In genomic region chr3:122913539-122914100, GRCh38 we compare ENCODE assay signal across 22 cellular contexts.
A peak's percentile ranks its signal among the peaks of the same experiment; 100 is the strongest.
DNase-seq lines count a peak whose midpoint lies in the region; ATAC-seq and TF ChIP-seq lines count a peak whose summit lies in the region.
"Had no signal": no experiment of that assay in that cellular context is flagged by ENCODE, and none has a peak within 500 bp of the region (broad histone marks: within the 10 kb centered on the region; RNA-seq: fewer than 3 reads in every experiment).

No MANE protein-coding gene starts in this region.

- no peak for ATAC-seq in GM19328 (IDR thresholded peaks at IDR 0.05; ENCODE audit: unreplicated experiment)
- no peak for ATAC-seq in T-cell (replicated peaks in 1 of 4)
- ATAC-seq: GM12878, HCT116 had no signal

- peak overlapping the region; percentile 61 for H2AFZ ChIP-seq in mammary epithelial cell (ENCODE audit: low read depth, low read length)

- H3K9me3 ChIP-seq in mammary epithelial cell (replicated peaks; ENCODE audit: insufficient read depth, low read length) (no peaks in the 10 kb centered on the region), breast epithelium (no peaks in the 10 kb centered on the region), HUES6 (ENCODE audit: control insufficient read depth, insufficient read depth, low read depth, low read length) (no peaks in the 10 kb centered on the region), endodermal cell (ENCODE audit: control insufficient read depth, low read length) (no peaks in the 10 kb centered on the region), suprapubic skin (no peaks in the 10 kb centered on the region)
- H3K9me3 ChIP-seq: A549 had no signal

- no TSS peak for BruUV-seq in mammary epithelial cell (replicated peaks; lab: Mats Ljungman, UMichigan)

- no peak overlapping the region for H3K27ac Mint-ChIP-seq in endodermal cell
- no peak overlapping the region for H3K27ac Mint-ChIP-seq in T-cell
- H3K27ac Mint-ChIP-seq: CD4-positive, alpha-beta T cell had no signal

- in situ Hi-C loops in mammary epithelial cell (cut with MboI; ENCODE audit: low sequenced_read_pairs in 2 of 2) = no loop called here

- WGBS in mammary epithelial cell (ENCODE audit: low coverage, missing lambda C conversion rate) = 94% methylated on average over 14 of the region's 33 CpGs
- WGBS in endodermal cell (ENCODE audit: insufficient coverage in 1 of 2, insufficient read length in 1 of 2), 2 experiments = 94 to 98% methylated on average over 20 to 33 of the region's 33 CpGs
- 82% methylated on average over 24 of the region's 33 CpGs for WGBS in suprapubic skin

- no peaks in the 10 kb centered on the region for H3K79me2 ChIP-seq in mammary epithelial cell (ENCODE audit: insufficient read depth, low read length)

- no peaks in the 10 kb centered on the region for H3K9me3 Mint-ChIP-seq in endodermal cell
- no peaks in the 10 kb centered on the region for H3K9me3 Mint-ChIP-seq in T-cell
- H3K9me3 Mint-ChIP-seq: CD4-positive, alpha-beta T cell had no signal

- POLR2A ChIA-PET in T-cell (lab: Charles Lee) = no interaction called here

- DNase-seq in mammary epithelial cell (no peak), breast epithelium (ENCODE audit: low spot score in 2 of 2) (no peak), endodermal cell (peak; percentile 38), suprapubic skin (ENCODE audit: low spot score in 2 of 2) (no peak), UCSD-AML1 (lab: John Stamatoyannopoulos, UW; ENCODE audit: unreplicated experiment) (no peak), T-cell (no peak)
- DNase-seq: CD4-positive, alpha-beta T cell; DND-41; GOT3; Kasumi-1; NCI-H1417; NCI-H1694 treated with DMSO at 0.1 percent for 48 hours; NCI-H2081 treated with DMSO at 0.1 percent for 48 hours; NCI-H2171 treated with DMSO at 0.1 percent for 48 hours; NCI-H524 treated with DMSO at 0.1 percent for 48 hours; NCI-H82 had no signal

- H3K4me3 Mint-ChIP-seq in endodermal cell (no peak overlapping the region), T-cell (peak overlapping the region in 1 of 3 donors; percentile 13)
- H3K4me3 Mint-ChIP-seq: CD4-positive, alpha-beta T cell had no signal

- no peak overlapping the region for H3K4me2 ChIP-seq in mammary epithelial cell (ENCODE audit: insufficient read depth, low read depth, low read length)
- H3K4me2 ChIP-seq: A549, BLaER1 had no signal

- H3K27me3 Mint-ChIP-seq in endodermal cell (ENCODE audit: insufficient read depth) = peaks cover 41% of the 10 kb centered on the region
- peaks cover 16 to 37% of the 10 kb centered on the region in 2 donors for H3K27me3 Mint-ChIP-seq in T-cell

- no peak overlapping the region for H3K4me3 ChIP-seq in mammary epithelial cell (replicated peaks in 1 of 3; ENCODE audit: insufficient read depth in 1 of 3, low read depth in 2 of 3, low read length in 3 of 3)
- H3K4me3 ChIP-seq in breast epithelium = no peak overlapping the region
- H3K4me3 ChIP-seq in HUES6 (ENCODE audit: low read depth, low read length) = peak overlapping the region; percentile 33; the same call in 1 of the 2 replicates
- H3K4me3 ChIP-seq in endodermal cell (ENCODE audit: low read length) = no peak overlapping the region
- H3K4me3 ChIP-seq in suprapubic skin = peak overlapping the region; percentile 16
- H3K4me3 ChIP-seq: A549, BLaER1, GM12878 had no signal

- TF ChIP-seq POLR2A in breast epithelium (IDR thresholded peaks at IDR 0.05) (no peak), suprapubic skin (IDR thresholded peaks at IDR 0.05) (no peak)

- peaks cover 2% of the 10 kb centered on the region for H3K27me3 ChIP-seq in mammary epithelial cell (ENCODE audit: insufficient read depth, low read length)
- H3K27me3 ChIP-seq in breast epithelium = peaks cover 0 to 35% of the 10 kb centered on the region in 2 donors
- H3K27me3 ChIP-seq in HUES6 (ENCODE audit: control insufficient read depth, insufficient read depth, low read length) = peaks cover 16% of the 10 kb centered on the region; the same call in 1 of the 2 replicates
- H3K27me3 ChIP-seq in endodermal cell (ENCODE audit: control insufficient read depth, insufficient read depth, low read length, poor library complexity, severe bottlenecking) = no peaks in the 10 kb centered on the region
- H3K27me3 ChIP-seq in suprapubic skin = peaks cover 47% of the 10 kb centered on the region
- H3K27me3 ChIP-seq: BLaER1 had no signal

- H3K36me3 ChIP-seq in mammary epithelial cell (ENCODE audit: insufficient read depth, low read length) (no peaks in the 10 kb centered on the region), breast epithelium (no peaks in the 10 kb centered on the region), HUES6 (ENCODE audit: control insufficient read depth, insufficient read depth, low read length) (no peaks in the 10 kb centered on the region), endodermal cell (ENCODE audit: control insufficient read depth, insufficient read depth, low read length) (peaks cover 17% of the 10 kb centered on the region), suprapubic skin (no peaks in the 10 kb centered on the region)
- H3K36me3 ChIP-seq: BLaER1 had no signal

- CTCF ChIA-PET in mammary epithelial cell (lab: Charles Lee; ENCODE audit: low non-redundant PET) (no interaction called here), T-cell (lab: Charles Lee) (no interaction called here)

- H3K27ac ChIP-seq in mammary epithelial cell (ENCODE audit: insufficient read depth, low read depth, low read length) = no peak overlapping the region
- no peak overlapping the region for H3K27ac ChIP-seq in breast epithelium
- H3K27ac ChIP-seq in HUES6 (ENCODE audit: low read depth, low read length) = no peak overlapping the region
- H3K27ac ChIP-seq in endodermal cell (ENCODE audit: low read depth, low read length) = no peak overlapping the region
- no peak overlapping the region for H3K27ac ChIP-seq in suprapubic skin
- H3K27ac ChIP-seq: A549, BLaER1 had no signal

- dilution Hi-C loops in mammary epithelial cell (cut with HindIII; ENCODE audit: low sequenced_read_pairs) = no loop called here

- H3K4me1 Mint-ChIP-seq in endodermal cell (no peaks in the 10 kb centered on the region), T-cell (peaks cover 7 to 11% (median 9%) of the 10 kb centered on the region in 3 donors)

- TF ChIP-seq EP300 in suprapubic skin (IDR thresholded peaks at IDR 0.05) = no peak

- H3K36me3 Mint-ChIP-seq in endodermal cell (ENCODE audit: low read depth) (peaks cover 33% of the 10 kb centered on the region), T-cell (no peaks in the 10 kb centered on the region)

- H3K4me1 ChIP-seq in mammary epithelial cell (ENCODE audit: insufficient read depth, low read length) (peaks cover 4% of the 10 kb centered on the region), breast epithelium (no peaks in the 10 kb centered on the region), HUES6 (ENCODE audit: control insufficient read depth, insufficient read depth, low read length) (no peaks in the 10 kb centered on the region), endodermal cell (ENCODE audit: control insufficient read depth, insufficient read depth, low read length) (no peaks in the 10 kb centered on the region), suprapubic skin (peaks cover 3% of the 10 kb centered on the region)
- H3K4me1 ChIP-seq: A549 had no signal

- no peak overlapping the region for H3K9ac ChIP-seq in mammary epithelial cell (ENCODE audit: insufficient read depth, low read length)
- H3K9ac ChIP-seq in HUES6 (ENCODE audit: low read length) = no peak overlapping the region
- H3K9ac ChIP-seq in endodermal cell (ENCODE audit: extremely low read depth, low read length, poor library complexity, severe bottlenecking) = no peak overlapping the region
- H3K9ac ChIP-seq: BLaER1 had no signal

- TF ChIP-seq CTCF in mammary epithelial cell (conservative IDR thresholded peaks at IDR 0.05 in 1 of 2, IDR thresholded peaks at IDR 0.05 in 1 of 2; ENCODE audit: extremely low read depth in 1 of 2, insufficient read depth in 1 of 2, low read depth in 1 of 2, low read length in 2 of 2) (no peak), breast epithelium (IDR thresholded peaks at IDR 0.05) (no peak), endodermal cell (conservative IDR thresholded peaks at IDR 0.05) (no peak), suprapubic skin (IDR thresholded peaks at IDR 0.05) (no peak)

- H4K20me1 ChIP-seq in mammary epithelial cell (ENCODE audit: insufficient read depth, low read length) = no peaks in the 10 kb centered on the region
- H4K20me1 ChIP-seq: BLaER1 had no signal

- intact Hi-C loops in mammary epithelial cell (cut with micrococcal nuclease) = no loop called here
- intact Hi-C loops in breast epithelium (cut with DNase I; ENCODE audit: low total_unique reads) = no loop called here

Comparison
In these comparisons a context has a peak if more than half of its experiments do, and no peak if none do; other contexts are left out.
1. H3K4me3 ChIP-seq: peak in HUES6 (single experiment) and suprapubic skin (single experiment); none in mammary epithelial cell (0 of 3), breast epithelium (0 of 3) and endodermal cell (single experiment).